ENCODE assay signal across 27 cellular contexts in the genomic region with DNA sequence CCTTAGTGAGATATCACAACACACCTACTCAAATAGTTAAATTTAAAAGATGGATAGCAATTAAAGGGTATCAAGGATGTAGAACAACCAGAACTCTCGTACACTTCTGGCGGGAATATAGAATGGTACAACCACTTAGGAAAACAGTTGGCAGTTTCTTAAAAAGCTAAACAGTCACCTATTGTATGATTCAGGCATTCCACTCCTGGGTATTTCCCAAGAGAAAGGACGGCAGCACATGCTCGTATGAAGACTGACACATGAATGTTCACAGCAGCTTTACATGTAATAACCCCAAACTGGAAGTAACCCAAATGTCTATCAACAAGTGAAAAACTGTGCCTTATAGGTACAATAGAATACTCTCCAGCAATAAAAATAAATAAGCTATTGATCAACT.
DNase-seq lines count a peak whose midpoint lies in the region; ATAC-seq, FAIRE-seq and TF ChIP-seq lines count a peak whose summit lies in the region.
"Had no signal": no experiment of that assay in that cellular context is flagged by ENCODE, and none has a peak within 500 bp of the region (broad histone marks: within the 10 kb centered on the region; RNA-seq: fewer than 3 reads in every experiment).

No MANE protein-coding gene starts in this region.

- no peak overlapping the region for H3K27ac ChIP-seq in foreskin keratinocyte
- H3K27ac ChIP-seq: 22Rv1, A549, BLaER1 had no signal

- peaks cover 7% of the 10 kb centered on the region for H3K4me1 Mint-ChIP-seq in WTC11
- H3K4me1 Mint-ChIP-seq: CD14-positive monocyte; CD4-positive, alpha-beta memory T cell; CD4-positive, CD25-positive, alpha-beta regulatory T cell; CD8-positive, alpha-beta memory T cell had no signal

- no peak overlapping the region for H3K27ac Mint-ChIP-seq in WTC11
- H3K27ac Mint-ChIP-seq: CD14-positive monocyte; CD4-positive, alpha-beta memory T cell; CD4-positive, CD25-positive, alpha-beta regulatory T cell; CD8-positive, alpha-beta memory T cell had no signal

- CTCF ChIA-PET in WTC11 (lab: Charles Lee) = no interaction called here

- in situ Hi-C loops in ACHN (cut with HindIII; ENCODE audit: low pct_ligation_motif_present, low pct_unique_long_range_greater_than_20kb, low sequenced_read_pairs) = no loop called here

- POLR2A ChIA-PET in WTC11 (lab: Charles Lee) = no interaction called here

- peaks cover 6% of the 10 kb centered on the region for H3K4me1 ChIP-seq in foreskin keratinocyte
- H3K4me1 ChIP-seq: BE2C, BLaER1 had no signal

- no peaks in the 10 kb centered on the region; the same call in 1 of the 2 replicates for H3K27me3 Mint-ChIP-seq in WTC11 (ENCODE audit: low read depth)

- no peak overlapping the region for H3K4me3 ChIP-seq in bronchial epithelial cell (ENCODE audit: low read depth, low read length)
- H3K4me3 ChIP-seq: A549, BLaER1, GM12878 had no signal

- no peak overlapping the region for H3K4me3 Mint-ChIP-seq in WTC11
- H3K4me3 Mint-ChIP-seq: CD14-positive monocyte; CD4-positive, alpha-beta memory T cell; CD4-positive, CD25-positive, alpha-beta regulatory T cell; CD8-positive, alpha-beta memory T cell had no signal

- peak; percentile 14 for ATAC-seq in foreskin keratinocyte
- ATAC-seq in WTC11 = no peak
- ATAC-seq: A549, GM12878 had no signal

- H3K36me3 ChIP-seq in bronchial epithelial cell (ENCODE audit: control insufficient read depth, insufficient read depth, low read length) = no peaks in the 10 kb centered on the region
- H3K36me3 ChIP-seq: BE2C, BLaER1 had no signal

- H3K9me3 Mint-ChIP-seq in WTC11 = peaks cover 21% of the 10 kb centered on the region
- H3K9me3 Mint-ChIP-seq: CD8-positive, alpha-beta memory T cell had no signal

- H3K27me3 ChIP-seq in bronchial epithelial cell (ENCODE audit: control insufficient read depth, insufficient read depth, low read length) (no peaks in the 10 kb centered on the region), foreskin keratinocyte (peaks cover 2% of the 10 kb centered on the region)
- H3K27me3 ChIP-seq: BE2C, BLaER1 had no signal

- TF ChIP-seq CTCF in bronchial epithelial cell (IDR thresholded peaks at IDR 0.05; ENCODE audit: insufficient read depth, low read length, severe bottlenecking) (no peak), foreskin keratinocyte (conservative IDR thresholded peaks at IDR 0.05) (no peak), WTC11 (IDR thresholded peaks at IDR 0.05) (no peak)

- peaks cover 3% of the 10 kb centered on the region for H3K36me3 Mint-ChIP-seq in WTC11
- H3K36me3 Mint-ChIP-seq: CD14-positive monocyte; CD4-positive, alpha-beta memory T cell; CD4-positive, CD25-positive, alpha-beta regulatory T cell; CD8-positive, alpha-beta memory T cell had no signal

- FAIRE-seq in bronchial epithelial cell (lab: Jason Lieb, UNC) = no peak
- FAIRE-seq: A549, GM12878, GM12892, GM18507 had no signal

- peak; percentile 35 for DNase-seq in ACHN
- DNase-seq in bronchial epithelial cell (ENCODE audit: low read depth) = peak; percentile 4
- DNase-seq in foreskin keratinocyte = peak in 1 of 2 donors; percentile 8
- DNase-seq in renal cortical epithelial cell (ENCODE audit: low read depth) = peak; percentile 52
- no peak for DNase-seq in NCI-H128 (lab: John Stamatoyannopoulos, UW; ENCODE audit: unreplicated experiment)
- no peak for DNase-seq in activated naive CD4-positive, alpha-beta T cell treated with Interleukin-2 at 50 U/mL for 16 hours
- DNase-seq in WTC11 (ENCODE audit: low spot score) = no peak
- DNase-seq: BE2C; C1 segment of cervical spinal cord; CD4-positive, alpha-beta memory T cell; CD4-positive, CD25-positive, alpha-beta regulatory T cell; CD8-positive, alpha-beta memory T cell; COR-L47; DMS 273 treated with DMSO at 0.1 percent for 48 hours; DMS153; DMS53; DMS79; DND-41; EL; GDM1 had no signal

TF ChIP-seq in WTC11, 78 proteins besides CTCF, POLR2A, EP300 and RAD21:
- TF ChIP-seq, protein P1, sequence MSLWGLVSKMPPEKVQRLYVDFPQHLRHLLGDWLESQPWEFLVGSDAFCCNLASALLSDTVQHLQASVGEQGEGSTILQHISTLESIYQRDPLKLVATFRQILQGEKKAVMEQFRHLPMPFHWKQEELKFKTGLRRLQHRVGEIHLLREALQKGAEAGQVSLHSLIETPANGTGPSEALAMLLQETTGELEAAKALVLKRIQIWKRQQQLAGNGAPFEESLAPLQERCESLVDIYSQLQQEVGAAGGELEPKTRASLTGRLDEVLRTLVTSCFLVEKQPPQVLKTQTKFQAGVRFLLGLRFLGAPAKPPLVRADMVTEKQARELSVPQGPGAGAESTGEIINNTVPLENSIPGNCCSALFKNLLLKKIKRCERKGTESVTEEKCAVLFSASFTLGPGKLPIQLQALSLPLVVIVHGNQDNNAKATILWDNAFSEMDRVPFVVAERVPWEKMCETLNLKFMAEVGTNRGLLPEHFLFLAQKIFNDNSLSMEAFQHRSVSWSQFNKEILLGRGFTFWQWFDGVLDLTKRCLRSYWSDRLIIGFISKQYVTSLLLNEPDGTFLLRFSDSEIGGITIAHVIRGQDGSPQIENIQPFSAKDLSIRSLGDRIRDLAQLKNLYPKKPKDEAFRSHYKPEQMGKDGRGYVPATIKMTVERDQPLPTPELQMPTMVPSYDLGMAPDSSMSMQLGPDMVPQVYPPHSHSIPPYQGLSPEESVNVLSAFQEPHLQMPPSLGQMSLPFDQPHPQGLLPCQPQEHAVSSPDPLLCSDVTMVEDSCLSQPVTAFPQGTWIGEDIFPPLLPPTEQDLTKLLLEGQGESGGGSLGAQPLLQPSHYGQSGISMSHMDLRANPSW (CRISPR knock-in tag; conservative IDR thresholded peaks at IDR 0.05; ENCODE audit: low read depth) = no peak
- TF ChIP-seq NFATC4 (CRISPR knock-in tag; IDR thresholded peaks at IDR 0.05) (no peak), ETV6 (CRISPR knock-in tag; IDR thresholded peaks at IDR 0.05) (no peak), GABPB1 (CRISPR knock-in tag; IDR thresholded peaks at IDR 0.05) (no peak)

Comparison
In these comparisons a context has a peak if more than half of its experiments do, and no peak if none do; other contexts are left out.
1. DNase-seq: peak in ACHN (single experiment), bronchial epithelial cell (single experiment) and renal cortical epithelial cell (single experiment); none in NCI-H128 (single experiment), activated naive CD4-positive, alpha-beta T cell treated with Interleukin-2 at 50 U/mL for 16 hours (single experiment) and WTC11 (single experiment).